Comparison of ENCODE assay signal across 11 cellular contexts in the genomic region with DNA sequence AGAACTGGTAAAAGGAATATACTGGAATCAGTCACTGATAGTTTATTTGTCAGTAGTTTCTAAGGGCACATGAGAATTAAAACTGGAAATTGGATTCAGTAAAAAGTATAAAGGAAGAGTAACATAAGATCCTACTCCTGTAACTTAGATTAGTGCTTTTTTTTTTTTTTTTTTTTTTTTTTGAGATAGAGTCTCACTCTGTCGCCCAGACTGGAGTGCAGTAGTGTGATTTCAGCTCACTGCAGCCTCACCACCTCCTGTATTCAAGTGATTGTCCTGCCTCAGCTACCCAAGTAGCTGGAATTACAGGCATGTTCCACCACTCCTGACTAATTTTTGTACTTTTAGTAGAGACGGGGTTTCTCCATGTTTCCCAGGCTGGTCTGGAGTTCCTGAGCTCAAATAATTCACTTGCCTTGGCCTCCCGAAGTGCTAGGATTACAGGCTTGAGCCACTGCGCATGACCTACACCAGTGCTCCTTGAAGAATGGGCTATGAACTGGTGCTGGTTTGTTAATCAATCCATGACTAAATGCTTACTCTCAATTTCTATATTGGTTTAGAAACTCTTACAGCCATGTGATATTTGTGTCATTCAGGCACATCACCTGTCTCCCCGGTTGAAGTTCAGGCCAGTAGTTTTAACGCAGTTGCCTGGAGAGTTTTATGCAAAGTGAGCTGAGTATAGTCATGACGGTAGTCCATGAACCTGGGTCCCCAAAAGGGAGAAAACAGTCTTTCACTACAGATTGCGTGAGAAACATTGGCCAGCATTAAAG.
DNase-seq lines count a peak whose midpoint lies in the region; ATAC-seq, FAIRE-seq and TF ChIP-seq lines count a peak whose summit lies in the region.
"Had no signal": no experiment of that assay in that cellular context is flagged by ENCODE, and none has a peak within 500 bp of the region (broad histone marks: within the 10 kb centered on the region; RNA-seq: fewer than 3 reads in every experiment).

No MANE protein-coding gene starts in this region.

- H3K27ac ChIP-seq in upper lobe of right lung: no peak overlapping the region
- no peak overlapping the region for H3K27ac ChIP-seq in right cardiac atrium (ENCODE audit: low read length)
- H3K27ac ChIP-seq: ovary had no signal

- peak; percentile 98 for FAIRE-seq in GM18507 (lab: Jason Lieb, UNC)

- POLR2A ChIA-PET in activated B cell treated with CpG ODN at 0.5 μM for 24 hours (lab: Charles Lee): interaction anchor here (1.4 kb wide), 1 partner anchor 352 kb away, joined by 3 read pairs; a partner anchor contains a TSS

- no peaks in the 10 kb centered on the region for H3K27me3 Mint-ChIP-seq in activated B cell treated with CpG ODN at 0.5 μM for 24 hours

- H3K4me3 Mint-ChIP-seq in activated B cell treated with CpG ODN at 0.5 μM for 24 hours: peak overlapping the region; percentile 47

- TF ChIP-seq CTCF in activated B cell treated with CpG ODN at 0.5 μM for 24 hours (IDR thresholded peaks at IDR 0.05): no peak
- TF ChIP-seq CTCF in upper lobe of right lung (IDR thresholded peaks at IDR 0.05): no peak

- H3K36me3 Mint-ChIP-seq in activated B cell treated with CpG ODN at 0.5 μM for 24 hours (ENCODE audit: low read depth): peaks cover 16% of the 10 kb centered on the region

- DNase-seq in GM18507 (ENCODE audit: extremely low spot score, insufficient read length, low read depth): peak; percentile 37
- no peak for DNase-seq in activated B cell treated with CpG ODN at 0.5 μM for 24 hours
- DNase-seq in upper lobe of right lung: no peak
- no peak for DNase-seq in T-helper 9 cell
- no peak for DNase-seq in NCI-H1694 treated with DMSO at 0.1 percent for 48 hours (lab: John Stamatoyannopoulos, UW)
- DNase-seq in right cardiac atrium: no peak
- DNase-seq: DMS53, NCI-H510A, ovary had no signal

- peak overlapping the region; percentile 65 for H3K27ac Mint-ChIP-seq in activated B cell treated with CpG ODN at 0.5 μM for 24 hours

- CTCF ChIA-PET in activated B cell treated with CpG ODN at 0.5 μM for 24 hours (lab: Charles Lee): no interaction called here

- H3K4me3 ChIP-seq in upper lobe of right lung: no peak overlapping the region
- no peak overlapping the region for H3K4me3 ChIP-seq in right cardiac atrium (ENCODE audit: low read length)
- H3K4me3 ChIP-seq: ovary had no signal

- no peaks in the 10 kb centered on the region for H3K9me3 Mint-ChIP-seq in activated B cell treated with CpG ODN at 0.5 μM for 24 hours

- 93% methylated on average over 8 of the region's 8 CpGs for whole genome bisulfite sequencing in right cardiac atrium

- H3K27me3 ChIP-seq in upper lobe of right lung: no peaks in the 10 kb centered on the region
- no peaks in the 10 kb centered on the region for H3K27me3 ChIP-seq in right cardiac atrium (ENCODE audit: control insufficient read depth, insufficient read depth)
- H3K27me3 ChIP-seq: ovary had no signal

- ATAC-seq in GM19467 (IDR thresholded peaks at IDR 0.05; ENCODE audit: unreplicated experiment) (peak; percentile 96), HG03039 (IDR thresholded peaks at IDR 0.05; ENCODE audit: unreplicated experiment) (peak; percentile 97), activated B cell treated with CpG ODN at 0.5 μM for 24 hours (ENCODE audit: low read depth) (peak; percentile 86), upper lobe of right lung (no peak), right cardiac atrium (no peak)

- H3K9me3 ChIP-seq in upper lobe of right lung (no peaks in the 10 kb centered on the region), right cardiac atrium (ENCODE audit: control insufficient read depth, low read length) (no peaks in the 10 kb centered on the region)
- H3K9me3 ChIP-seq: ovary had no signal

- H3K4me1 ChIP-seq in upper lobe of right lung: no peaks in the 10 kb centered on the region
- no peaks in the 10 kb centered on the region for H3K4me1 ChIP-seq in right cardiac atrium (ENCODE audit: control insufficient read depth, insufficient read depth, low read length)

- intact Hi-C loops in activated B cell treated with CpG ODN at 0.5 μM for 24 hours (cut with micrococcal nuclease): loop anchor here (2.0 to 5.0 kb wide), 2 partner anchors 37 to 65 kb away; a partner anchor contains a TSS
- intact Hi-C loops in upper lobe of right lung (cut with DNase I): no loop called here
- intact Hi-C loops in right cardiac atrium (cut with DNase I): no loop called here

- peaks cover 22% of the 10 kb centered on the region for H3K4me1 Mint-ChIP-seq in activated B cell treated with CpG ODN at 0.5 μM for 24 hours

- H3K36me3 ChIP-seq in upper lobe of right lung: no peaks in the 10 kb centered on the region
- H3K36me3 ChIP-seq: ovary had no signal

Comparison
In these comparisons a context has a peak if more than half of its experiments do, and no peak if none do; other contexts are left out.
1. ATAC-seq: peak in GM19467 (single experiment), HG03039 (single experiment) and activated B cell treated with CpG ODN at 0.5 μM for 24 hours (single experiment); none in upper lobe of right lung (single experiment) and right cardiac atrium (0 of 2).